ENCODE assay signal across 7 cellular contexts in genomic region chr4:155597281-155597680, GRCh38.
"Had no signal": no experiment of that assay in that cellular context is flagged by ENCODE, and none has a peak within 500 bp of the region (broad histone marks: within the 10 kb centered on the region; RNA-seq: fewer than 3 reads in every experiment).

No MANE protein-coding gene starts in this region.

- H3K4me3 ChIP-seq: GM23248, HAP-1 had no signal

- H2AFZ ChIP-seq: GM23248 had no signal

- H3K27ac ChIP-seq: GM23248 had no signal

- H3K36me3 ChIP-seq: HAP-1 had no signal

- H3K9me3 ChIP-seq: HAP-1 had no signal

- DNase-seq: GM23248, GOT3, H7, HFFc6, KBM-7 had no signal

- ATAC-seq: HCT116 had no signal

- H3K4me1 ChIP-seq: HAP-1 had no signal

- H3K9ac ChIP-seq: GM23248 had no signal
